In genomic region chr14:99563749-99564129, GRCh38 we compare ENCODE assay signal across 16 cellular contexts. TPM values are rescaled to one million over a fixed set of nuclear protein-coding genes. Genes with fewer than 3 reads are reported as not detected.
DNase-seq lines count a peak whose midpoint lies in the region; ATAC-seq, FAIRE-seq and TF ChIP-seq lines count a peak whose summit lies in the region.
"Had no signal": no experiment of that assay in that cellular context is flagged by ENCODE, and none has a peak within 500 bp of the region (broad histone marks: within the 10 kb centered on the region; RNA-seq: fewer than 3 reads in every experiment).

No MANE protein-coding gene starts in this region.

- no peaks in the 10 kb centered on the region for H3K4me1 Mint-ChIP-seq in natural killer cell

- H3K9me3 Mint-ChIP-seq in natural killer cell: no peaks in the 10 kb centered on the region
- H3K9me3 Mint-ChIP-seq: T-helper 2 cell treated with Interferon-gamma antibody and Interleukin-4, amounts not matched to agents 5 μg/mL and 100 μg/mL, for 36 hours had no signal

- H3K4me1 ChIP-seq in BLaER1 treated with 17β-estradiol and CSF1 and Interleukin-3, amounts not matched to agents 10 nM and 100 nM: peaks cover 54 to 100% (median 95%) of the 10 kb centered on the region in 10 experiments
- H3K4me1 ChIP-seq in esophagus (ENCODE audit: control insufficient read depth in 2 of 2, insufficient read depth in 2 of 2, low read length in 1 of 2) (peaks cover 17 to 59% of the 10 kb centered on the region in 2 donors), pancreas (peaks cover 49 to 75% (median 58%) of the 10 kb centered on the region in 3 donors)

- DNase-seq in NCI-H446 treated with DMSO at 0.1 percent for 48 hours (lab: John Stamatoyannopoulos, UW) (peak; percentile 69), pancreas (peak in 1 of 6 donors; percentile 43), left colon (no peak), natural killer cell (no peak), NCI-H226 (no peak)
- DNase-seq: activated CD4-positive, alpha-beta T cell treated with anti-CD3 and anti-CD28 coated beads for 1 hour; effector CD8-positive, alpha-beta T cell; NCI-H2107; OCI-M1; stimulated activated naive CD4-positive, alpha-beta T cell treated with Interleukin-2 at 50 U/mL for 16 hours had no signal

- intact Hi-C loops in pancreas (cut with DNase I): loop anchor here in 2 of 3 donors (5.0 kb wide), 2 partner anchors 34 to 39 kb away; partner anchors contain the start of gene CCDC85C (in 1 of the 2)
- intact Hi-C loops in left colon (cut with DNase I, micrococcal nuclease): no loop called here
- intact Hi-C loops in natural killer cell (cut with micrococcal nuclease): no loop called here

- H3K4me3 Mint-ChIP-seq in natural killer cell: no peak overlapping the region
- H3K4me3 Mint-ChIP-seq: T-helper 2 cell treated with Interferon-gamma antibody and Interleukin-4, amounts not matched to agents 5 μg/mL and 100 μg/mL, for 36 hours had no signal

- H3K4me2 ChIP-seq in BLaER1 treated with 17β-estradiol and CSF1 and Interleukin-3, amounts not matched to agents 10 nM and 100 nM: peak overlapping the region in 8 of 11 experiments; percentile 82 to 96 (median 88); a peak in 16 of 22 replicates
- H3K4me2 ChIP-seq: KMS-11 had no signal

- no peak overlapping the region for H3K9ac ChIP-seq in BLaER1 treated with 17β-estradiol and CSF1 and Interleukin-3, amounts not matched to agents 10 nM and 100 nM
- H3K9ac ChIP-seq: KMS-11 had no signal

- peaks cover 0 to 55% (median 0%) of the 10 kb centered on the region in 11 experiments; a peak in 6 of 22 replicates for H3K27me3 ChIP-seq in BLaER1 treated with 17β-estradiol and CSF1 and Interleukin-3, amounts not matched to agents 10 nM and 100 nM
- no peaks in the 10 kb centered on the region for H3K27me3 ChIP-seq in esophagus (ENCODE audit: control insufficient read depth in 1 of 2, insufficient read depth in 2 of 2, low read length in 2 of 2)
- H3K27me3 ChIP-seq in pancreas: no peaks in the 10 kb centered on the region

- peaks cover 3 to 100% (median 99%) of the 10 kb centered on the region in 11 experiments; a peak in 20 of 22 replicates for H4K20me1 ChIP-seq in BLaER1 treated with 17β-estradiol and CSF1 and Interleukin-3, amounts not matched to agents 10 nM and 100 nM

- ATAC-seq in pancreas: no peak
- ATAC-seq in left colon: no peak
- no peak for ATAC-seq in HG02938 (IDR thresholded peaks at IDR 0.05; ENCODE audit: unreplicated experiment)
- ATAC-seq in natural killer cell: no peak

- H3K4me3 ChIP-seq in BLaER1 treated with 17β-estradiol and CSF1 and Interleukin-3, amounts not matched to agents 10 nM and 100 nM: no peak overlapping the region
- H3K4me3 ChIP-seq in esophagus (ENCODE audit: low read depth in 1 of 2, low read length in 2 of 2): no peak overlapping the region
- H3K4me3 ChIP-seq in pancreas: no peak overlapping the region

- peaks cover 0 to 10% of the 10 kb centered on the region in 2 donors for H3K27me3 Mint-ChIP-seq in natural killer cell (ENCODE audit: low read depth in 2 of 2)

- FAIRE-seq in pancreas (lab: Jason Lieb, UNC): no peak
- FAIRE-seq: keratinocyte had no signal

- no peak overlapping the region for H3K27ac ChIP-seq in BLaER1 treated with 17β-estradiol and CSF1 and Interleukin-3, amounts not matched to agents 10 nM and 100 nM
- H3K27ac ChIP-seq in esophagus (ENCODE audit: low read depth in 2 of 2, low read length in 1 of 2) (peak overlapping the region; percentile 48 to 96), pancreas (peak overlapping the region in 3 of 4 donors; percentile 6 to 80 (median 55))
- H3K27ac ChIP-seq: KMS-11 had no signal

- no peaks in the 10 kb centered on the region for H3K9me3 ChIP-seq in BLaER1 treated with 17β-estradiol and CSF1 and Interleukin-3, amounts not matched to agents 10 nM and 100 nM (replicated peaks in 1 of 11)
- no peaks in the 10 kb centered on the region for H3K9me3 ChIP-seq in esophagus (ENCODE audit: control insufficient read depth in 2 of 2, insufficient read depth in 1 of 2, low read depth in 1 of 2, low read length in 1 of 2)
- H3K9me3 ChIP-seq in pancreas: no peaks in the 10 kb centered on the region

- TF ChIP-seq CTCF in pancreas (IDR thresholded peaks at IDR 0.05) (no peak), natural killer cell (IDR thresholded peaks at IDR 0.05) (no peak)

- H3K36me3 Mint-ChIP-seq in natural killer cell: no peaks in the 10 kb centered on the region

- H3K36me3 ChIP-seq in BLaER1 treated with 17β-estradiol and CSF1 and Interleukin-3, amounts not matched to agents 10 nM and 100 nM: no peaks in the 10 kb centered on the region; a peak in 1 of 22 replicates
- H3K36me3 ChIP-seq in esophagus (ENCODE audit: control insufficient read depth in 2 of 2, insufficient read depth in 2 of 2, low read length in 1 of 2): peaks cover 0 to 1% of the 10 kb centered on the region in 2 donors
- no peaks in the 10 kb centered on the region for H3K36me3 ChIP-seq in pancreas

- 76 to 82% methylated on average over 6 of the region's 6 CpGs for WGBS in esophagus, 2 donors
- WGBS in pancreas, 2 donors: 74 to 79% methylated on average over 6 of the region's 6 CpGs

- no peak overlapping the region for H3K27ac Mint-ChIP-seq in natural killer cell
- H3K27ac Mint-ChIP-seq: T-helper 2 cell treated with Interferon-gamma antibody and Interleukin-4, amounts not matched to agents 5 μg/mL and 100 μg/mL, for 36 hours had no signal

RNA-seq across cellular contexts. Expression of gene CCDC85C, which starts 40.3 kb away (rescaled TPM):
- 10 to 100 TPM; 30.1 to 51.0 TPM for polyA plus RNA-seq in esophagus
- total RNA-seq in pancreas: 10 to 100 TPM; 14.4 to 22.2 (median 17.6) TPM
- 10 to 100 TPM in 1 of 2 donors, 1 to 10 TPM in 1; 9.5 to 19.5 TPM for polyA plus RNA-seq in pancreas
- 10 to 100 TPM; 66.3 to 68.1 TPM for total RNA-seq in left colon
- total RNA-seq in natural killer cell: 1 to 10 TPM in 2 of 3 donors, under 1 TPM in 1; 0.73 to 4.3 (median 2.8) TPM

Comparison
In these comparisons a context has a peak if more than half of its experiments do, and no peak if none do; other contexts are left out.
1. H3K27ac ChIP-seq: peak in esophagus (2 of 2) and pancreas (3 of 4); none in BLaER1 treated with 17β-estradiol and CSF1 and Interleukin-3, amounts not matched to agents 10 nM and 100 nM (0 of 11).
2. intact Hi-C loops: an anchor here in pancreas (5.0 kb wide); none called in left colon and natural killer cell.